Comparison of ENCODE assay signal across 1 cellular context in genomic region chr19:1401138-1401888, GRCh38.
TF ChIP-seq lines count a peak whose summit lies in the region.

GAMT (minus strand) TSS chr19:1401542; CDS start chr19:1401476, 66 bp downstream.

TF ChIP-seq in HEK293, 187 proteins besides CTCF, POLR2A, EP300 and RAD21 (continued from another document):
- TF ChIP-seq PRDM2 (tag by site-specific recombination; IDR thresholded peaks at IDR 0.05; ENCODE audit: borderline replicate concordance) (no peak), FEZF1 (tag by site-specific recombination; IDR thresholded peaks at IDR 0.05) (no peak)
